11 cellular contexts compared by ENCODE assay signal in the genomic region with DNA sequence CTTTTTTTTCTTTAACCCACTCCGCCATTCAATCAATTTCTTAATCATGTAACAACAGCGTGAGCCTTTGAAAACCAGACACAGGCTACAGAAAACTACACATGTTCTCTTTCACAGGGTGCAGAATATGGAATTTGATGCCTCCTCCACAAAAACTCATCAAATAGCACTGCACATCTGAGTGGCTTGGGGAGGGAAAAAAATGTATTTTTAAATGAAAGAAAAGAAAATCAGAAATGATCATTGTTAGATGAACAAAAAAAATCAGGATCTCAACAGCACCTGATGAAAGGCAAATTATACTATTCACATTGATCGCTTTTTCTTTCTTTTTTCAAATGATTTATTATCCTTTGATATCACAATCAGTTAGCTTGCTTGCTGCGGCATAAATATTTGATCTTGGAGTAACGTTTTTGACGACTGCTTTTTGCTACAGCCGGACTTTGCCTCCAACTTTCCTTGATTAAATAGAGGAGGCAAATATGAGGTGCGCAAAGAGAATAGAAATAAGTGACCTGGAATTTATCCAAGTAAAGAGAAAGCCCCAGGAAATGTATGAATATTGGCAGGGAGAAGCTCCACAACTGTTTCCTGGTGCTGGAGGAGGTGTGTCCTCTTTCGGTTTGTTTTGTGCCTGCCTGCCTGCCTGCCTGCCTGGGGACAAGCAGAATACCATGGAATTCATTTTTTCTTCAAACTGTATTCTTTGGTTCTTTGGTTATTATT.
DNase-seq lines count a peak whose midpoint lies in the region; ATAC-seq, FAIRE-seq and TF ChIP-seq lines count a peak whose summit lies in the region.
"Had no signal": no experiment of that assay in that cellular context is flagged by ENCODE, and none has a peak within 500 bp of the region (broad histone marks: within the 10 kb centered on the region; RNA-seq: fewer than 3 reads in every experiment).

No MANE protein-coding gene starts in this region.

- TF ChIP-seq POLR2A in A549 (IDR thresholded peaks at IDR 0.05; ENCODE audit: low read length), result no peak
- no peak for TF ChIP-seq POLR2A in tibial nerve (IDR thresholded peaks at IDR 0.05)

- no peaks in the 10 kb centered on the region for H3K27me3 ChIP-seq in tibial nerve
- H3K27me3 ChIP-seq: cardiac muscle cell had no signal

- H3K27ac ChIP-seq in A549 (no peak overlapping the region), tibial nerve (no peak overlapping the region)
- H3K27ac ChIP-seq: cardiac muscle cell had no signal

- peak; percentile 71 to 77; a peak in 5 of 6 replicates for ATAC-seq in A549
- ATAC-seq in GM18519 (IDR thresholded peaks at IDR 0.05; ENCODE audit: low FRiP score, unreplicated experiment), result no peak
- ATAC-seq: HCT116 had no signal

- intact Hi-C loops in MCF 10A (cut with micrococcal nuclease), result no loop called here

- H3K9me3 ChIP-seq in A549, result no peaks in the 10 kb centered on the region
- H3K9me3 ChIP-seq in tibial nerve, result no peaks in the 10 kb centered on the region

- H3K27ac Mint-ChIP-seq in MCF 10A (ENCODE audit: low read depth, unreplicated experiment) (peak overlapping the region; percentile 63), mesothelial cell of epicardium (no peak overlapping the region), osteocyte (ENCODE audit: unreplicated experiment) (no peak overlapping the region)

- H3K4me3 ChIP-seq in A549 (peak overlapping the region; percentile 29), tibial nerve (peak overlapping the region in 2 of 4 donors; percentile 12 to 32)
- H3K4me3 ChIP-seq: cardiac muscle cell had no signal

- H3K4me1 Mint-ChIP-seq in MCF 10A (ENCODE audit: insufficient read depth, unreplicated experiment) (peaks cover 4% of the 10 kb centered on the region), mesothelial cell of epicardium (peaks cover 12% of the 10 kb centered on the region), osteocyte (ENCODE audit: unreplicated experiment) (no peaks in the 10 kb centered on the region)

- peak overlapping the region; percentile 70 for H3K4me2 ChIP-seq in A549

- H3K27me3 Mint-ChIP-seq in MCF 10A (ENCODE audit: insufficient read depth, unreplicated experiment) (no peaks in the 10 kb centered on the region), mesothelial cell of epicardium (ENCODE audit: low read depth) (no peaks in the 10 kb centered on the region), osteocyte (ENCODE audit: unreplicated experiment) (peaks cover 8% of the 10 kb centered on the region)

- no peak for FAIRE-seq in A549 (lab: Jason Lieb, UNC)

- WGBS in A549 (ENCODE audit: missing lambda C conversion rate), result 14% methylated on average over 9 of the region's 9 CpGs
- 57 to 60% methylated on average over 9 of the region's 9 CpGs for WGBS in tibial nerve, 2 donors

- H3K4me3 Mint-ChIP-seq in MCF 10A (ENCODE audit: unreplicated experiment) (peak overlapping the region; percentile 75), mesothelial cell of epicardium (peak overlapping the region; percentile 16), osteocyte (ENCODE audit: unreplicated experiment) (no peak overlapping the region)

- POLR2A ChIA-PET in A549 (lab: Yijun Ruan, JAX) (no interaction called here), MCF 10A (lab: Yijun Ruan, JAX) (interaction anchor here (0.5 to 1.6 kb wide), 8 partner anchors 8 to 1693 kb away, joined by 3 to 7 read pairs (median 3); no protein-coding TSS in a partner anchor)

- no TSS peak for BruUV-seq in MCF 10A (replicated peaks; lab: Mats Ljungman, UMichigan)

- TF ChIP-seq CTCF in A549 (IDR thresholded peaks at IDR 0.05), result no peak
- no peak for TF ChIP-seq CTCF in MCF 10A (IDR thresholded peaks at IDR 0.05; ENCODE audit: unreplicated experiment)
- TF ChIP-seq CTCF in mesothelial cell of epicardium (IDR thresholded peaks at IDR 0.05; ENCODE audit: unreplicated experiment), result no peak
- no peak for TF ChIP-seq CTCF in osteocyte (IDR thresholded peaks at IDR 0.05)
- TF ChIP-seq CTCF in tibial nerve (IDR thresholded peaks at IDR 0.05), result no peak

- TF ChIP-seq RAD21 in A549 (conservative IDR thresholded peaks at IDR 0.05 in 1 of 2, IDR thresholded peaks at IDR 0.05 in 1 of 2), result no peak

- H3K36me3 Mint-ChIP-seq in MCF 10A (ENCODE audit: insufficient read depth, unreplicated experiment) (no peaks in the 10 kb centered on the region), mesothelial cell of epicardium (no peaks in the 10 kb centered on the region), osteocyte (ENCODE audit: unreplicated experiment) (no peaks in the 10 kb centered on the region)

- CTCF ChIA-PET in A549 (lab: Yijun Ruan, JAX), result interaction anchor here (0.7 kb wide), 1 partner anchor 16 kb away, joined by 3 read pairs; no protein-coding TSS in a partner anchor
- CTCF ChIA-PET in MCF 10A (lab: Yijun Ruan, JAX), result interaction anchor here (0.6 to 0.8 kb wide), 5 partner anchors 10 to 478 kb away, joined by 3 to 4 read pairs (median 3); no protein-coding TSS in a partner anchor

- H3K4me1 ChIP-seq in A549, result peaks cover 4% of the 10 kb centered on the region; the same call in 1 of the 3 replicates
- no peaks in the 10 kb centered on the region for H3K4me1 ChIP-seq in tibial nerve

- no peaks in the 10 kb centered on the region for H3K36me3 ChIP-seq in tibial nerve
- H3K36me3 ChIP-seq: cardiac muscle cell had no signal

- DNase-seq in A549 (ENCODE audit: low read depth in 1 of 2, low spot score in 1 of 2), result peak in 1 of 2 experiments; percentile 33
- peak; percentile 13 for DNase-seq in HT-29 (ENCODE audit: low spot score)
- DNase-seq in MCF 10A (ENCODE audit: unreplicated experiment), result peak; percentile 34
- no peak for DNase-seq in mesothelial cell of epicardium (ENCODE audit: low spot score in 2 of 2, unreplicated experiment in 2 of 2)
- DNase-seq in SKM-1 (lab: John Stamatoyannopoulos, UW; ENCODE audit: unreplicated experiment), result no peak
- DNase-seq in osteocyte (ENCODE audit: extremely low spot score, unreplicated experiment), result no peak
- no peak for DNase-seq in tibial nerve (ENCODE audit: low spot score in 2 of 2)
- DNase-seq: stimulated activated naive CD4-positive, alpha-beta T cell had no signal

- TF ChIP-seq EP300 in A549 (IDR thresholded peaks at IDR 0.05) (no peak), tibial nerve (IDR thresholded peaks at IDR 0.05) (no peak)

- H3K9me3 Mint-ChIP-seq in MCF 10A (ENCODE audit: unreplicated experiment), result no peaks in the 10 kb centered on the region
- H3K9me3 Mint-ChIP-seq in mesothelial cell of epicardium, result no peaks in the 10 kb centered on the region
- no peaks in the 10 kb centered on the region for H3K9me3 Mint-ChIP-seq in osteocyte (ENCODE audit: unreplicated experiment)

TF ChIP-seq in A549, 52 proteins besides CTCF, POLR2A, EP300 and RAD21:
- TF ChIP-seq ZFP36 (IDR thresholded peaks at IDR 0.05; ENCODE audit: borderline replicate concordance, partially characterized antibody) (peak; percentile 53), ZC3H11A (IDR thresholded peaks at IDR 0.05) (no peak)

Comparison
In these comparisons a context has a peak if more than half of its experiments do, and no peak if none do; other contexts are left out.
1. DNase-seq: peak in HT-29 (single experiment) and MCF 10A (single experiment); none in mesothelial cell of epicardium (0 of 2), SKM-1 (single experiment), osteocyte (single experiment) and tibial nerve (0 of 2).